Comparison of ENCODE assay signal across 12 cellular contexts in the genomic region with DNA sequence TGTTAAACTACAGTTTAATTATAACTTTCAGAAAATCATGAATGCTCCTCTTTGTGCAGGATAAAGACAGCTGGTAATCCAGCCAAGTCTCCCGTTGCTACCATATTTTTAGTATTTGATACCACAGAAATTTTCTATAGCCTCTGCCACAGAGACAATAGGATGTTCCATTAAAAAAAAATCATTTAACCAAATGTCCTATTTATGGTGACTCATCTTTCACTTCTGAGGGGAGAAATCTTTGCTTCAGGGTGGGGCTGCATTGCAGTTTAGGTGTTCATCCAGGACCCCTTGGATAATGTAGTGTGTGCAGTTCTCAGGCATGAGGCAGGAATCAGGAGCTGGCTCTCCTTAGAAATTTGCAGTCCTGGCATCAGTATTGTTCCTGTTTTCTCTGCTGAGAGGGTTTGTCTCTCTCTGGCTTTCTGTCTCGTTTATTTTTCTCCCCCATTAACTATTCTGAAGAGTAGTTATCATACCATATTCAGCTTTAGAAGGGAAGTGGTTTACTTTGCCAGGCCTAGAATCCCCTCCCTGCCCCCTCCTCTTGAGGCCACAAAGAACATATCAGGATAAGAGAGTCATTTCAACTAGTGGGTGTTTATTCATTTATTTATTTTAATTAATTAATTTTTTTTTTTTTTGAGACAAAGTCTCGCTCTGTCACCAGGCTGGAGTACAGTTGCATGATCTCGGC. TPM values are rescaled to one million over a fixed set of nuclear protein-coding genes. Genes with fewer than 3 reads are reported as not detected.
DNase-seq lines count a peak whose midpoint lies in the region; ATAC-seq and TF ChIP-seq lines count a peak whose summit lies in the region.
"Had no signal": no experiment of that assay in that cellular context is flagged by ENCODE, and none has a peak within 500 bp of the region (broad histone marks: within the 10 kb centered on the region; RNA-seq: fewer than 3 reads in every experiment).

No MANE protein-coding gene starts in this region.

- H3K9me3 ChIP-seq in mammary epithelial cell (replicated peaks; ENCODE audit: insufficient read depth, low read length) (no peaks in the 10 kb centered on the region), HAP-1 (no peaks in the 10 kb centered on the region)

- dilution Hi-C loops in mammary epithelial cell (cut with HindIII; ENCODE audit: low sequenced_read_pairs), result no loop called here

- no peaks in the 10 kb centered on the region for H3K36me3 ChIP-seq in mammary epithelial cell (ENCODE audit: insufficient read depth, low read length)
- H3K36me3 ChIP-seq in HAP-1 (replicated peaks), result no peaks in the 10 kb centered on the region

- no peaks in the 10 kb centered on the region for H3K9me3 Mint-ChIP-seq in MCF 10A (ENCODE audit: unreplicated experiment)

- no peak for ATAC-seq in GM21723 (IDR thresholded peaks at IDR 0.05; ENCODE audit: unreplicated experiment)

- no peaks in the 10 kb centered on the region for H3K27me3 ChIP-seq in mammary epithelial cell (ENCODE audit: insufficient read depth, low read length)
- H3K27me3 ChIP-seq in HAP-1 (ENCODE audit: low read depth), result no peaks in the 10 kb centered on the region

- H4K20me1 ChIP-seq in mammary epithelial cell (ENCODE audit: insufficient read depth, low read length), result no peaks in the 10 kb centered on the region

- H3K4me1 ChIP-seq in mammary epithelial cell (ENCODE audit: insufficient read depth, low read length) (peaks cover 30% of the 10 kb centered on the region), HAP-1 (peaks cover 19% of the 10 kb centered on the region)

- no peak overlapping the region for H3K4me3 Mint-ChIP-seq in MCF 10A (ENCODE audit: unreplicated experiment)

- H3K9ac ChIP-seq in mammary epithelial cell (ENCODE audit: insufficient read depth, low read length), result no peak overlapping the region

- peaks cover 28% of the 10 kb centered on the region for H3K36me3 Mint-ChIP-seq in MCF 10A (ENCODE audit: insufficient read depth, unreplicated experiment)

- POLR2A ChIA-PET in MCF 10A (lab: Yijun Ruan, JAX), result interaction anchor here (0.6 to 0.7 kb wide), 2 partner anchors 21 to 154 kb away, joined by 4 to 6 read pairs; no protein-coding TSS in a partner anchor

- H3K27ac ChIP-seq in mammary epithelial cell (ENCODE audit: insufficient read depth, low read depth, low read length), result no peak overlapping the region
- H3K27ac ChIP-seq: RWPE1 had no signal

- in situ Hi-C loops in mammary epithelial cell (cut with MboI; ENCODE audit: low sequenced_read_pairs in 2 of 2) (no loop called here), HAP-1 (cut with MboI; ENCODE audit: low sequenced_read_pairs) (no loop called here)

- CTCF ChIA-PET in MCF 10A (lab: Yijun Ruan, JAX), result interaction anchor here (0.8 to 1.6 kb wide), 4 partner anchors 12 to 16 kb away, joined by 3 to 9 read pairs (median 5); no protein-coding TSS in a partner anchor
- CTCF ChIA-PET in mammary epithelial cell (lab: Charles Lee; ENCODE audit: low non-redundant PET), result no interaction called here

- no peak overlapping the region for H2AFZ ChIP-seq in mammary epithelial cell (ENCODE audit: low read depth, low read length)

- peaks cover 7% of the 10 kb centered on the region for H3K79me2 ChIP-seq in mammary epithelial cell (ENCODE audit: insufficient read depth, low read length)

- BruUV-seq in MCF 10A (replicated peaks; lab: Mats Ljungman, UMichigan) (no TSS peak), mammary epithelial cell (replicated peaks; lab: Mats Ljungman, UMichigan) (no TSS peak)

- no peak for DNase-seq in MCF 10A (ENCODE audit: unreplicated experiment)
- no peak for DNase-seq in mammary epithelial cell
- DNase-seq in NCI-H69 (lab: John Stamatoyannopoulos, UW), result peak; percentile 23
- peak; percentile 19 for DNase-seq in fibroblast of mammary gland (ENCODE audit: low read depth)
- DNase-seq in superior temporal gyrus (ENCODE audit: extremely low spot score), result peak; percentile 7
- DNase-seq in HAP-1 (ENCODE audit: low spot score in 2 of 2), result no peak
- DNase-seq in SW 1271 (lab: John Stamatoyannopoulos, UW), result no peak
- DNase-seq: activated T-cell treated with anti-CD3 and anti-CD28 coated beads, Interleukin-2, amount 50 U/mL, for 48 hours; NCI-H226; stimulated activated CD8-positive, alpha-beta memory T cell treated with anti-CD3 and anti-CD28 coated beads, Interleukin-4, amount 100 ng/mL, for 48 hours had no signal

- no peak for TF ChIP-seq CTCF in MCF 10A (IDR thresholded peaks at IDR 0.05; ENCODE audit: unreplicated experiment)
- TF ChIP-seq CTCF in mammary epithelial cell (conservative IDR thresholded peaks at IDR 0.05 in 1 of 2, IDR thresholded peaks at IDR 0.05 in 1 of 2; ENCODE audit: extremely low read depth in 1 of 2, insufficient read depth in 1 of 2, low read depth in 1 of 2, low read length in 2 of 2), result no peak
- TF ChIP-seq CTCF in fibroblast of mammary gland (conservative IDR thresholded peaks at IDR 0.05; ENCODE audit: control insufficient read depth, insufficient read depth, low read depth, low read length), result no peak

- 30% methylated on average over 3 of the region's 4 CpGs for WGBS in mammary epithelial cell (ENCODE audit: low coverage, missing lambda C conversion rate)

- H3K27ac Mint-ChIP-seq in MCF 10A (ENCODE audit: low read depth, unreplicated experiment), result peak overlapping the region; percentile 39

- no peak overlapping the region for H3K4me3 ChIP-seq in mammary epithelial cell (replicated peaks in 1 of 3; ENCODE audit: insufficient read depth in 1 of 3, low read depth in 2 of 3, low read length in 3 of 3)
- no peak overlapping the region for H3K4me3 ChIP-seq in fibroblast of mammary gland (ENCODE audit: control insufficient read depth, low read depth, low read length)
- no peak overlapping the region for H3K4me3 ChIP-seq in HAP-1

- intact Hi-C loops in MCF 10A (cut with micrococcal nuclease) (no loop called here), mammary epithelial cell (cut with micrococcal nuclease) (no loop called here)

- H3K4me2 ChIP-seq in mammary epithelial cell (ENCODE audit: insufficient read depth, low read depth, low read length), result no peak overlapping the region

- peaks cover 23% of the 10 kb centered on the region for H3K4me1 Mint-ChIP-seq in MCF 10A (ENCODE audit: insufficient read depth, unreplicated experiment)

- no peaks in the 10 kb centered on the region for H3K27me3 Mint-ChIP-seq in MCF 10A (ENCODE audit: insufficient read depth, unreplicated experiment)

RNA-seq across cellular contexts. Expression of gene PRUNE1, which starts 3.1 kb away (rescaled TPM):
- total RNA-seq in MCF 10A (2022), result 17.6 and 24.1 TPM in 2 replicates
- total RNA-seq in mammary epithelial cell, result 10 to 100 TPM in 1 of 2 donors, 1 to 10 TPM in 1; 9.4 to 16.3 TPM
- 12.2 TPM for polyA plus RNA-seq in mammary epithelial cell
- 31.7 TPM for polyA minus RNA-seq in mammary epithelial cell

RNA-seq across cellular contexts. Expression of gene MINDY1, which starts 4.6 kb away (rescaled TPM):
- 8.9 and 10.4 TPM in 2 replicates for total RNA-seq in MCF 10A (2022)
- total RNA-seq in mammary epithelial cell, result 10 to 100 TPM; 17.6 to 30.2 TPM
- 16.5 TPM for polyA plus RNA-seq in mammary epithelial cell
- polyA minus RNA-seq in mammary epithelial cell, result 37.4 TPM

RNA-seq across cellular contexts. Expression of gene BNIPL, which starts 25.1 kb away (rescaled TPM):
- 1.2 and 2.3 TPM in 2 replicates for total RNA-seq in MCF 10A (2022)
- total RNA-seq in mammary epithelial cell, result under 1 TPM; 0.17 to 0.47 TPM
- 0.42 TPM for polyA plus RNA-seq in mammary epithelial cell
- polyA minus RNA-seq in mammary epithelial cell, result not detected

RNA-seq across cellular contexts. Expression of gene ANXA9, which starts 29.2 kb away (rescaled TPM):
- total RNA-seq in MCF 10A (2022), result 0.37 and 0.61 TPM in 2 replicates
- 1 to 10 TPM in 1 of 2 donors, under 1 TPM in 1; 0.67 to 1.5 TPM for total RNA-seq in mammary epithelial cell
- 1.1 TPM for polyA plus RNA-seq in mammary epithelial cell
- not detected for polyA minus RNA-seq in mammary epithelial cell

RNA-seq across cellular contexts. Expression of gene C1orf56, which starts 36.2 kb away (rescaled TPM):
- total RNA-seq in MCF 10A (2022), result 2.2 and 2.7 TPM in 2 replicates
- total RNA-seq in mammary epithelial cell, result 1 to 10 TPM; 1.5 to 1.7 TPM
- polyA plus RNA-seq in mammary epithelial cell, result 0.66 TPM
- not detected for polyA minus RNA-seq in mammary epithelial cell

Comparison
In these comparisons a context has a peak if more than half of its experiments do, and no peak if none do; other contexts are left out.
1. DNase-seq: peak in NCI-H69 (single experiment), fibroblast of mammary gland (single experiment) and superior temporal gyrus (single experiment); none in MCF 10A (single experiment), mammary epithelial cell (single experiment), HAP-1 (0 of 2) and SW 1271 (0 of 2).